ENCODE assay signal across 22 cellular contexts in genomic region chr4:23242962-23243361, GRCh38.
"Had no signal": no experiment of that assay in that cellular context is flagged by ENCODE, and none has a peak within 500 bp of the region (broad histone marks: within the 10 kb centered on the region; RNA-seq: fewer than 3 reads in every experiment).

No MANE protein-coding gene starts in this region.

- H3K9me3 ChIP-seq: MG63, SK-N-SH had no signal

- H3K9ac ChIP-seq: SK-N-SH had no signal

- H3K4me1 Mint-ChIP-seq: T-cell had no signal

- ATAC-seq: Panc1, PC-3, T-cell had no signal

- H3K36me3 Mint-ChIP-seq: T-cell had no signal

- H3K36me3 ChIP-seq: MG63 had no signal

- DNase-seq: Karpas-422, KG1, MG63, NCI-H1092, NCI-H1105 treated with DMSO at 0.1 percent for 48 hours, NCI-H1417 treated with DMSO at 0.1 percent for 48 hours, NCI-H146, NCI-H1694 treated with DMSO at 0.1 percent for 48 hours, NCI-H1930, NCI-H2081, NCI-H2107, NCI-H2227 treated with DMSO at 0.1 percent for 48 hours, NCI-H524, NCI-H526 treated with DMSO at 0.1 percent for 48 hours, NCI-H748 treated with DMSO at 0.1 percent for 48 hours, PC-3, SHP77, SK-N-SH, SW 1271, T-cell had no signal

- H3K27me3 Mint-ChIP-seq: T-cell had no signal

- H3K27me3 ChIP-seq: MG63 had no signal

- H3K4me3 Mint-ChIP-seq: T-cell had no signal

- H3K4me3 ChIP-seq: MG63 had no signal

- H3K27ac ChIP-seq: RWPE1 had no signal

- H3K27ac Mint-ChIP-seq: T-cell had no signal

- H3K4me2 ChIP-seq: SK-N-SH had no signal
